Comparison of ENCODE assay signal across 1 cellular context in the genomic region with DNA sequence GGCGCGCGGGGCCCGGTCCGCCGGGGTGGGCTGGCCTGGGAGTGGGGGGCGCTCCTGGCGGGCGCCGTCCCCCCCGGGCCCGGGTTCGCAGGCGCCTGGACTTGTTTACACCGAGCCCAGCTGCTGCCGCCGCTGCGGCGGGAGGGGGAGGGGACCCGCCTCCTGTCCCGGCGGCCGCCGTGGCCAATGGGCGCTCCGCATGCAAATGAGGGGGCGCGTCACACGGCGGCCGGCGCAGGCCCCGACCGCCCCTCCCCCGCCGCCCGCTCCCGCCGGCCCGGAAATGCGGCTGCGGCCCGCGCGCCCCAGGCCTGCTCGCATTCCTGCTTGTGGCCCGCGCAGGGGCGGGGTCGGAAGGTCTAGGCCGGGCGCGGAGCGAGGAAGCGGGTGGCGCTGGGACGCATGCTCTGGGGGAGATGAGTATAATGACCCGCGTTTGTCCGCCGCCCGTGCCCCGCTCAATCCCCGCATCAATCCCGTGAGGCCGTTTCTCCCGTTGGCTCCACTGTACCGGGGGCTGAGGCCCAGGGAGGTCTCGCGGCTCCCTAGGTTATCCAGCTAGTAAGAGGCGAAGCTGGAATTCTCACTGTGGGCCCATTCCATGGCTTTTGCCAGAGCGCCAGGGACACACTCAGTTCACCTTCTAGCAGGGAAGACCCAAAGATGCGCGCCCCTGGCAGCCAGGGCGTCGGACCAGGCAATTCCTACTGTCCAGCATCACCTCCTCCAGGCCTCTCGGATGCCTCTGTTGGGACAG.
TF ChIP-seq lines count a peak whose summit lies in the region.

A gene with protein sequence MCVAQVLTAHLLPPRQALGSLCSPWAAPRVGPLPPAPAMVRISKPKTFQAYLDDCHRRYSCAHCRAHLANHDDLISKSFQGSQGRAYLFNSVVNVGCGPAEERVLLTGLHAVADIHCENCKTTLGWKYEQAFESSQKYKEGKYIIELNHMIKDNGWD (minus strand): TSS at position 109 of the 757 bp plus-strand sequence. CDS start 731 bp downstream, outside the sequence.

TF ChIP-seq in HepG2, 621 proteins besides CTCF, POLR2A, EP300 and RAD21 (continued from another document and continues in another):
- TF ChIP-seq, protein P1, sequence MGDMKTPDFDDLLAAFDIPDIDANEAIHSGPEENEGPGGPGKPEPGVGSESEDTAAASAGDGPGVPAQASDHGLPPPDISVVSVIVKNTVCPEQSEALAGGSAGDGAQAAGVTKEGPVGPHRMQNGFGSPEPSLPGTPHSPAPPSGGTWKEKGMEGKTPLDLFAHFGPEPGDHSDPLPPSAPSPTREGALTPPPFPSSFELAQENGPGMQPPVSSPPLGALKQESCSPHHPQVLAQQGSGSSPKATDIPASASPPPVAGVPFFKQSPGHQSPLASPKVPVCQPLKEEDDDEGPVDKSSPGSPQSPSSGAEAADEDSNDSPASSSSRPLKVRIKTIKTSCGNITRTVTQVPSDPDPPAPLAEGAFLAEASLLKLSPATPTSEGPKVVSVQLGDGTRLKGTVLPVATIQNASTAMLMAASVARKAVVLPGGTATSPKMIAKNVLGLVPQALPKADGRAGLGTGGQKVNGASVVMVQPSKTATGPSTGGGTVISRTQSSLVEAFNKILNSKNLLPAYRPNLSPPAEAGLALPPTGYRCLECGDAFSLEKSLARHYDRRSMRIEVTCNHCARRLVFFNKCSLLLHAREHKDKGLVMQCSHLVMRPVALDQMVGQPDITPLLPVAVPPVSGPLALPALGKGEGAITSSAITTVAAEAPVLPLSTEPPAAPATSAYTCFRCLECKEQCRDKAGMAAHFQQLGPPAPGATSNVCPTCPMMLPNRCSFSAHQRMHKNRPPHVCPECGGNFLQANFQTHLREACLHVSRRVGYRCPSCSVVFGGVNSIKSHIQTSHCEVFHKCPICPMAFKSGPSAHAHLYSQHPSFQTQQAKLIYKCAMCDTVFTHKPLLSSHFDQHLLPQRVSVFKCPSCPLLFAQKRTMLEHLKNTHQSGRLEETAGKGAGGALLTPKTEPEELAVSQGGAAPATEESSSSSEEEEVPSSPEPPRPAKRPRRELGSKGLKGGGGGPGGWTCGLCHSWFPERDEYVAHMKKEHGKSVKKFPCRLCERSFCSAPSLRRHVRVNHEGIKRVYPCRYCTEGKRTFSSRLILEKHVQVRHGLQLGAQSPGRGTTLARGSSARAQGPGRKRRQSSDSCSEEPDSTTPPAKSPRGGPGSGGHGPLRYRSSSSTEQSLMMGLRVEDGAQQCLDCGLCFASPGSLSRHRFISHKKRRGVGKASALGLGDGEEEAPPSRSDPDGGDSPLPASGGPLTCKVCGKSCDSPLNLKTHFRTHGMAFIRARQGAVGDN (CRISPR knock-in tag; IDR thresholded peaks at IDR 0.05) = peak; percentile 93
- peak; percentile 66; the same call in 1 of the 2 replicates for TF ChIP-seq AKAP8 (CRISPR knock-in tag; IDR thresholded peaks at IDR 0.05)
- peak; percentile 70 for TF ChIP-seq RXRA (CRISPR knock-in tag; IDR thresholded peaks at IDR 0.05)
- TF ChIP-seq, protein P2, sequence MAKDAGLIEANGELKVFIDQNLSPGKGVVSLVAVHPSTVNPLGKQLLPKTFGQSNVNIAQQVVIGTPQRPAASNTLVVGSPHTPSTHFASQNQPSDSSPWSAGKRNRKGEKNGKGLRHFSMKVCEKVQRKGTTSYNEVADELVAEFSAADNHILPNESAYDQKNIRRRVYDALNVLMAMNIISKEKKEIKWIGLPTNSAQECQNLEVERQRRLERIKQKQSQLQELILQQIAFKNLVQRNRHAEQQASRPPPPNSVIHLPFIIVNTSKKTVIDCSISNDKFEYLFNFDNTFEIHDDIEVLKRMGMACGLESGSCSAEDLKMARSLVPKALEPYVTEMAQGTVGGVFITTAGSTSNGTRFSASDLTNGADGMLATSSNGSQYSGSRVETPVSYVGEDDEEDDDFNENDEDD (CRISPR knock-in tag; IDR thresholded peaks at IDR 0.05; ENCODE audit: borderline replicate concordance) = peak; percentile 93
- peak; percentile 80; the same call in 1 of the 2 replicates for TF ChIP-seq SRY (CRISPR knock-in tag; IDR thresholded peaks at IDR 0.05)
- peak; percentile 55 for TF ChIP-seq NFYC (CRISPR knock-in tag; IDR thresholded peaks at IDR 0.05)
- TF ChIP-seq ZNF350 (CRISPR knock-in tag; IDR thresholded peaks at IDR 0.05; ENCODE audit: borderline replicate concordance, low read depth) = peak; percentile 60; the same call in 1 of the 2 replicates
- TF ChIP-seq FIP1L1 (IDR thresholded peaks at IDR 0.05; ENCODE audit: borderline replicate concordance, insufficient read depth, low read depth, low read length) = no peak
- TF ChIP-seq STAT5B (CRISPR knock-in tag; IDR thresholded peaks at IDR 0.05) = peak; percentile 21; the same call in 1 of the 2 replicates
- peak; percentile 61; the same call in 1 of the 2 replicates for TF ChIP-seq ZNF563 (CRISPR knock-in tag; IDR thresholded peaks at IDR 0.05)
- peak; percentile 15; the same call in 1 of the 2 replicates for TF ChIP-seq ZNF788 (CRISPR knock-in tag; IDR thresholded peaks at IDR 0.05; ENCODE audit: borderline replicate concordance)
- TF ChIP-seq JUN (CRISPR knock-in tag; IDR thresholded peaks at IDR 0.05) = 0 out of 2 replicates have a peak, but pooled peaks have one; percentile 43
- TF ChIP-seq ZNF274 (CRISPR knock-in tag; IDR thresholded peaks at IDR 0.05) = peak; percentile 15; the same call in 1 of the 2 replicates
- TF ChIP-seq KAT2B (IDR thresholded peaks at IDR 0.05; ENCODE audit: borderline replicate concordance, low read depth, low read length) = no peak
- peak; percentile 93 for TF ChIP-seq SIN3A (IDR thresholded peaks at IDR 0.05; ENCODE audit: borderline replicate concordance, low read depth, low read length)
- TF ChIP-seq REL (CRISPR knock-in tag; conservative IDR thresholded peaks at IDR 0.05) = no peak
- no peak for TF ChIP-seq ZNF468 (CRISPR knock-in tag; IDR thresholded peaks at IDR 0.05)
- peak; percentile 60; the same call in 1 of the 2 replicates for TF ChIP-seq SP2 (CRISPR knock-in tag; IDR thresholded peaks at IDR 0.05)
- TF ChIP-seq, protein P3, sequence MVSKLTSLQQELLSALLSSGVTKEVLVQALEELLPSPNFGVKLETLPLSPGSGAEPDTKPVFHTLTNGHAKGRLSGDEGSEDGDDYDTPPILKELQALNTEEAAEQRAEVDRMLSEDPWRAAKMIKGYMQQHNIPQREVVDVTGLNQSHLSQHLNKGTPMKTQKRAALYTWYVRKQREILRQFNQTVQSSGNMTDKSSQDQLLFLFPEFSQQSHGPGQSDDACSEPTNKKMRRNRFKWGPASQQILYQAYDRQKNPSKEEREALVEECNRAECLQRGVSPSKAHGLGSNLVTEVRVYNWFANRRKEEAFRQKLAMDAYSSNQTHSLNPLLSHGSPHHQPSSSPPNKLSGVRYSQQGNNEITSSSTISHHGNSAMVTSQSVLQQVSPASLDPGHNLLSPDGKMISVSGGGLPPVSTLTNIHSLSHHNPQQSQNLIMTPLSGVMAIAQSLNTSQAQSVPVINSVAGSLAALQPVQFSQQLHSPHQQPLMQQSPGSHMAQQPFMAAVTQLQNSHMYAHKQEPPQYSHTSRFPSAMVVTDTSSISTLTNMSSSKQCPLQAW (CRISPR knock-in tag; IDR thresholded peaks at IDR 0.05) = peak; percentile 71
- TF ChIP-seq, protein P4, sequence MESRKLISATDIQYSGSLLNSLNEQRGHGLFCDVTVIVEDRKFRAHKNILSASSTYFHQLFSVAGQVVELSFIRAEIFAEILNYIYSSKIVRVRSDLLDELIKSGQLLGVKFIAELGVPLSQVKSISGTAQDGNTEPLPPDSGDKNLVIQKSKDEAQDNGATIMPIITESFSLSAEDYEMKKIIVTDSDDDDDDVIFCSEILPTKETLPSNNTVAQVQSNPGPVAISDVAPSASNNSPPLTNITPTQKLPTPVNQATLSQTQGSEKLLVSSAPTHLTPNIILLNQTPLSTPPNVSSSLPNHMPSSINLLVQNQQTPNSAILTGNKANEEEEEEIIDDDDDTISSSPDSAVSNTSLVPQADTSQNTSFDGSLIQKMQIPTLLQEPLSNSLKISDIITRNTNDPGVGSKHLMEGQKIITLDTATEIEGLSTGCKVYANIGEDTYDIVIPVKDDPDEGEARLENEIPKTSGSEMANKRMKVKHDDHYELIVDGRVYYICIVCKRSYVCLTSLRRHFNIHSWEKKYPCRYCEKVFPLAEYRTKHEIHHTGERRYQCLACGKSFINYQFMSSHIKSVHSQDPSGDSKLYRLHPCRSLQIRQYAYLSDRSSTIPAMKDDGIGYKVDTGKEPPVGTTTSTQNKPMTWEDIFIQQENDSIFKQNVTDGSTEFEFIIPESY (CRISPR knock-in tag; IDR thresholded peaks at IDR 0.05) = peak; percentile 93
- TF ChIP-seq NONO (IDR thresholded peaks at IDR 0.05) = no peak
- peak; percentile 57; the same call in 1 of the 2 replicates for TF ChIP-seq NONO (CRISPR knock-in tag; conservative IDR thresholded peaks at IDR 0.05)
- peak; percentile 32; the same call in 1 of the 2 replicates for TF ChIP-seq ARNTL (CRISPR knock-in tag; IDR thresholded peaks at IDR 0.05)
- TF ChIP-seq ZNF44 (CRISPR knock-in tag; IDR thresholded peaks at IDR 0.05) = 0 out of 2 replicates have a peak, but pooled peaks have one; percentile 61
- TF ChIP-seq IRF2 (CRISPR knock-in tag; IDR thresholded peaks at IDR 0.05) = peak; percentile 70
- no peak for TF ChIP-seq MAFF (IDR thresholded peaks at IDR 0.05; ENCODE audit: low read depth, low read length)
- peak; percentile 50 for TF ChIP-seq PHF5A (CRISPR knock-in tag; IDR thresholded peaks at IDR 0.05; ENCODE audit: low read depth, unreplicated experiment)
- peak; percentile 65; the same call in 1 of the 2 replicates for TF ChIP-seq ZNF761 (CRISPR knock-in tag; conservative IDR thresholded peaks at IDR 0.05)
- no peak for TF ChIP-seq SOX6 (IDR thresholded peaks at IDR 0.05)
- TF ChIP-seq SOX6 (CRISPR knock-in tag; IDR thresholded peaks at IDR 0.05) = peak; percentile 65
- TF ChIP-seq, protein P5, sequence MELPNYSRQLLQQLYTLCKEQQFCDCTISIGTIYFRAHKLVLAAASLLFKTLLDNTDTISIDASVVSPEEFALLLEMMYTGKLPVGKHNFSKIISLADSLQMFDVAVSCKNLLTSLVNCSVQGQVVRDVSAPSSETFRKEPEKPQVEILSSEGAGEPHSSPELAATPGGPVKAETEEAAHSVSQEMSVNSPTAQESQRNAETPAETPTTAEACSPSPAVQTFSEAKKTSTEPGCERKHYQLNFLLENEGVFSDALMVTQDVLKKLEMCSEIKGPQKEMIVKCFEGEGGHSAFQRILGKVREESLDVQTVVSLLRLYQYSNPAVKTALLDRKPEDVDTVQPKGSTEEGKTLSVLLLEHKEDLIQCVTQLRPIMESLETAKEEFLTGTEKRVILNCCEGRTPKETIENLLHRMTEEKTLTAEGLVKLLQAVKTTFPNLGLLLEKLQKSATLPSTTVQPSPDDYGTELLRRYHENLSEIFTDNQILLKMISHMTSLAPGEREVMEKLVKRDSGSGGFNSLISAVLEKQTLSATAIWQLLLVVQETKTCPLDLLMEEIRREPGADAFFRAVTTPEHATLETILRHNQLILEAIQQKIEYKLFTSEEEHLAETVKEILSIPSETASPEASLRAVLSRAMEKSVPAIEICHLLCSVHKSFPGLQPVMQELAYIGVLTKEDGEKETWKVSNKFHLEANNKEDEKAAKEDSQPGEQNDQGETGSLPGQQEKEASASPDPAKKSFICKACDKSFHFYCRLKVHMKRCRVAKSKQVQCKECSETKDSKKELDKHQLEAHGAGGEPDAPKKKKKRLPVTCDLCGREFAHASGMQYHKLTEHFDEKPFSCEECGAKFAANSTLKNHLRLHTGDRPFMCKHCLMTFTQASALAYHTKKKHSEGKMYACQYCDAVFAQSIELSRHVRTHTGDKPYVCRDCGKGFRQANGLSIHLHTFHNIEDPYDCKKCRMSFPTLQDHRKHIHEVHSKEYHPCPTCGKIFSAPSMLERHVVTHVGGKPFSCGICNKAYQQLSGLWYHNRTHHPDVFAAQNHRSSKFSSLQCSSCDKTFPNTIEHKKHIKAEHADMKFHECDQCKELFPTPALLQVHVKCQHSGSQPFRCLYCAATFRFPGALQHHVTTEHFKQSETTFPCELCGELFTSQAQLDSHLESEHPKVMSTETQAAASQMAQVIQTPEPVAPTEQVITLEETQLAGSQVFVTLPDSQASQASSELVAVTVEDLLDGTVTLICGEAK (IDR thresholded peaks at IDR 0.05) = no peak
- TF ChIP-seq, protein P5 (CRISPR knock-in tag; IDR thresholded peaks at IDR 0.05) = peak; percentile 83
- TF ChIP-seq MIER2 (CRISPR knock-in tag; IDR thresholded peaks at IDR 0.05) = 0 out of 2 replicates have a peak, but pooled peaks have one; percentile 49
- TF ChIP-seq ASH2L (IDR thresholded peaks at IDR 0.05; ENCODE audit: insufficient read length, low read depth, low read length) = peak; percentile 45
- peak; percentile 93; the same call in 1 of the 2 replicates for TF ChIP-seq TOPORS (CRISPR knock-in tag; IDR thresholded peaks at IDR 0.05)
- TF ChIP-seq, protein P6, sequence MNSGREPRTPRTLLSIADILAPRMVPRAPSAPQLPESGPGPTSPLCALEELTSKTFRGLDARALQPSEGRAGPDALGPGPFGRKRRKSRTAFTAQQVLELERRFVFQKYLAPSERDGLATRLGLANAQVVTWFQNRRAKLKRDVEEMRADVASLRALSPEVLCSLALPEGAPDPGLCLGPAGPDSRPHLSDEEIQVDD (CRISPR knock-in tag; IDR thresholded peaks at IDR 0.05; ENCODE audit: borderline replicate concordance) = no peak
- TF ChIP-seq ZNF354B (CRISPR knock-in tag; IDR thresholded peaks at IDR 0.05) = 0 out of 2 replicates have a peak, but pooled peaks have one; percentile 76
- TF ChIP-seq TBX2 (CRISPR knock-in tag; IDR thresholded peaks at IDR 0.05; ENCODE audit: borderline replicate concordance) = peak; percentile 41; the same call in 1 of the 2 replicates
- TF ChIP-seq CBFB (CRISPR knock-in tag; IDR thresholded peaks at IDR 0.05) = peak; percentile 94
- peak; percentile 82 for TF ChIP-seq ELF1 (CRISPR knock-in tag; IDR thresholded peaks at IDR 0.05)
- peak; percentile 33 for TF ChIP-seq ZMYM3 (CRISPR knock-in tag; IDR thresholded peaks at IDR 0.05)
- TF ChIP-seq RBFOX2 (IDR thresholded peaks at IDR 0.05; ENCODE audit: low read depth, low read length) = peak; percentile 81
